Comparison of ENCODE assay signal across 20 cellular contexts in the genomic region with DNA sequence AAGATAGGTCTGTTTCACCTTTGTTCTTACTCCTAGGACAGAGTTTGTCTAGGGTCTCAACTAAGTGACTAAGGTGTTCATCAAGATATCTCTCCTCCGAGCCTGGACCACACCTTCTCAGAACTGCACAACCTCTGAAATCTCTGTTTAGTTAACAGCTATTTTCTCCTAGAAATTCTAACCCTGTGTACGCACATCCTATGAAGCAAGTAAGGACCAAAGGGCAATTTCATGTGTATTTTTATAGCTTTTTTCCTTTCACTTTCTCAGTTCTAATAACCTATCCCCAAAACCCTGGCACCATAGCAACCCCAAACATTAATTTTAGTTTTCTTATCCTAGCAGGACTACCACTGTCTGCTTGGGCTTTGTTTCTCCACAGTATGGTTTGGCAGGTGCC.
"Had no signal": no experiment of that assay in that cellular context is flagged by ENCODE, and none has a peak within 500 bp of the region (broad histone marks: within the 10 kb centered on the region; RNA-seq: fewer than 3 reads in every experiment).

No MANE protein-coding gene starts in this region.

- H3K4me2 ChIP-seq: smooth muscle cell had no signal

- H3K4me1 Mint-ChIP-seq: nephron progenitor cell had no signal

- H3K4me1 ChIP-seq: tibial artery, uterus had no signal

- H3K27ac ChIP-seq: coronary artery, left lung, lower lobe of right lung, right atrium auricular region, tibial artery, upper lobe of left lung, uterus had no signal

- ATAC-seq: left lung; lower lobe of right lung; stimulated activated naive CD8-positive, alpha-beta T cell treated with anti-CD3 and anti-CD28 coated beads, Interleukin-15, Interleukin-2, amounts not matched to agents 100 U/mL and 50 U/mL, for 24 hours had no signal

- H3K36me3 ChIP-seq: left lung, lower lobe of right lung, right atrium auricular region, tibial artery, upper lobe of left lung, uterus had no signal

- H3K27me3 Mint-ChIP-seq: memory B cell had no signal

- H3K4me3 ChIP-seq: coronary artery, left lung, lower lobe of right lung, right atrium auricular region, smooth muscle cell, tibial artery, upper lobe of left lung, uterus had no signal

- H3K9me3 ChIP-seq: left lung, tibial artery, upper lobe of left lung, uterus had no signal

- H3K27ac Mint-ChIP-seq: memory B cell, mesothelial cell of epicardium, nephron progenitor cell had no signal

- H3K27me3 ChIP-seq: left lung, right atrium auricular region, tibial artery, upper lobe of left lung, uterus had no signal

- H3K4me3 Mint-ChIP-seq: memory B cell, mesothelial cell of epicardium, nephron progenitor cell had no signal

- DNase-seq: effector CD4-positive, alpha-beta T cell; foreskin melanocyte; head of caudate nucleus; hypothalamus; kidney glomerular epithelial cell; left lung; lower lobe of right lung; nephron progenitor cell; posterior cingulate gyrus; stimulated activated CD4-positive, alpha-beta T cell treated with anti-CD3 and anti-CD28 coated beads, Interleukin-2, amount 100 ng/mL, for 48 hours; stimulated activated naive CD8-positive, alpha-beta T cell treated with anti-CD3 and anti-CD28 coated beads, Interleukin-15, Interleukin-2, amounts not matched to agents 100 U/mL and 50 U/mL, for 24 hours; tibial artery; upper lobe of left lung; uterus had no signal

- FAIRE-seq: islet of Langerhans had no signal
